In the genomic region with DNA sequence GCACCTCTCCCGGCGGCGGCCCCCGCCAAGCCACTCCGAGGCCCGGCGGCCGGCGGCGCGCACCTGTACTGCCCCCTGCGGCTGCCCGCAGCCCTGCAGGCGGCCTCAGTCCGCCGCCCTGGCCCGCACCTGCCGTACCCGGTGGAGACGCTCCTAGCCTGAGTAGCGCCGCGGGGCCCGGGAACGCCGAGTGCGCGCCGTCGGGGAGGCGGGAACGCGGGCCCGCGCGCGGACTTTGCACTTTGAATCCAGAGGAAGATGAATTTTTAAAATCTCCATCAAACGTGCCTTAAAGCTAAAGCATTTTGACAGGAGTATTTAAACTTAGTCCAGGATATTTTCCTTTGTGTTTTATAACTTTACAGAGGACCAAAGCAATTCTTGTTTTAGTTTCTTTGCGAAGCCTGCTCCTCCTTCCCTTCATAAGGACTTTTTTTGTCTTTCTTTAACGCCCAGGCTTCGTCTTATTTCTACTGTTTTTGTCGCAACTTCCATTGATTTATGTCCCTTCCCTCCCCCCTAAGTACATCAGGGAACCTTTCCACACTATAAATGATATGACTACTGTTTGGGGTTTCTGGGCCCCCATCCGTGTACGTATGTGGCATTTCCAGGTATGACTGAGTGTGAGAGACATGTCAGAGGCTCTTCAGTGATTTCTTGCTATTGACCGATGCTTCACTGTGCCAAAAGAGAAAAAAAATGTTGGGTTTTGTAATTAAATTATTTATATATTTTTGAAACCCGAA, we compare ENCODE assay signal across 1 cellular context.
TF ChIP-seq lines count a peak whose summit lies in the region.

No MANE protein-coding gene starts in this region.

TF ChIP-seq in HepG2, 621 proteins besides CTCF, POLR2A, EP300 and RAD21 (continued from another document and continues in another):
- TF ChIP-seq ZNF788 (CRISPR knock-in tag; IDR thresholded peaks at IDR 0.05; ENCODE audit: borderline replicate concordance) = no peak
- TF ChIP-seq ZNF724P (CRISPR knock-in tag; IDR thresholded peaks at IDR 0.05; ENCODE audit: borderline replicate concordance) = peak; percentile 80; the same call in 1 of the 2 replicates
- TF ChIP-seq, protein P1, sequence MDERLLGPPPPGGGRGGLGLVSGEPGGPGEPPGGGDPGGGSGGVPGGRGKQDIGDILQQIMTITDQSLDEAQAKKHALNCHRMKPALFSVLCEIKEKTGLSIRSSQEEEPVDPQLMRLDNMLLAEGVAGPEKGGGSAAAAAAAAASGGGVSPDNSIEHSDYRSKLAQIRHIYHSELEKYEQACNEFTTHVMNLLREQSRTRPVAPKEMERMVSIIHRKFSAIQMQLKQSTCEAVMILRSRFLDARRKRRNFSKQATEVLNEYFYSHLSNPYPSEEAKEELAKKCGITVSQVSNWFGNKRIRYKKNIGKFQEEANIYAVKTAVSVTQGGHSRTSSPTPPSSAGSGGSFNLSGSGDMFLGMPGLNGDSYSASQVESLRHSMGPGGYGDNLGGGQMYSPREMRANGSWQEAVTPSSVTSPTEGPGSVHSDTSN (CRISPR knock-in tag; IDR thresholded peaks at IDR 0.05) = no peak
- no peak for TF ChIP-seq ELF4 (CRISPR knock-in tag; IDR thresholded peaks at IDR 0.05; ENCODE audit: borderline replicate concordance)
- TF ChIP-seq NFE2L2 (IDR thresholded peaks at IDR 0.05; ENCODE audit: low read length) = no peak
- TF ChIP-seq RELA (CRISPR knock-in tag; IDR thresholded peaks at IDR 0.05) = no peak
- TF ChIP-seq, protein P2, sequence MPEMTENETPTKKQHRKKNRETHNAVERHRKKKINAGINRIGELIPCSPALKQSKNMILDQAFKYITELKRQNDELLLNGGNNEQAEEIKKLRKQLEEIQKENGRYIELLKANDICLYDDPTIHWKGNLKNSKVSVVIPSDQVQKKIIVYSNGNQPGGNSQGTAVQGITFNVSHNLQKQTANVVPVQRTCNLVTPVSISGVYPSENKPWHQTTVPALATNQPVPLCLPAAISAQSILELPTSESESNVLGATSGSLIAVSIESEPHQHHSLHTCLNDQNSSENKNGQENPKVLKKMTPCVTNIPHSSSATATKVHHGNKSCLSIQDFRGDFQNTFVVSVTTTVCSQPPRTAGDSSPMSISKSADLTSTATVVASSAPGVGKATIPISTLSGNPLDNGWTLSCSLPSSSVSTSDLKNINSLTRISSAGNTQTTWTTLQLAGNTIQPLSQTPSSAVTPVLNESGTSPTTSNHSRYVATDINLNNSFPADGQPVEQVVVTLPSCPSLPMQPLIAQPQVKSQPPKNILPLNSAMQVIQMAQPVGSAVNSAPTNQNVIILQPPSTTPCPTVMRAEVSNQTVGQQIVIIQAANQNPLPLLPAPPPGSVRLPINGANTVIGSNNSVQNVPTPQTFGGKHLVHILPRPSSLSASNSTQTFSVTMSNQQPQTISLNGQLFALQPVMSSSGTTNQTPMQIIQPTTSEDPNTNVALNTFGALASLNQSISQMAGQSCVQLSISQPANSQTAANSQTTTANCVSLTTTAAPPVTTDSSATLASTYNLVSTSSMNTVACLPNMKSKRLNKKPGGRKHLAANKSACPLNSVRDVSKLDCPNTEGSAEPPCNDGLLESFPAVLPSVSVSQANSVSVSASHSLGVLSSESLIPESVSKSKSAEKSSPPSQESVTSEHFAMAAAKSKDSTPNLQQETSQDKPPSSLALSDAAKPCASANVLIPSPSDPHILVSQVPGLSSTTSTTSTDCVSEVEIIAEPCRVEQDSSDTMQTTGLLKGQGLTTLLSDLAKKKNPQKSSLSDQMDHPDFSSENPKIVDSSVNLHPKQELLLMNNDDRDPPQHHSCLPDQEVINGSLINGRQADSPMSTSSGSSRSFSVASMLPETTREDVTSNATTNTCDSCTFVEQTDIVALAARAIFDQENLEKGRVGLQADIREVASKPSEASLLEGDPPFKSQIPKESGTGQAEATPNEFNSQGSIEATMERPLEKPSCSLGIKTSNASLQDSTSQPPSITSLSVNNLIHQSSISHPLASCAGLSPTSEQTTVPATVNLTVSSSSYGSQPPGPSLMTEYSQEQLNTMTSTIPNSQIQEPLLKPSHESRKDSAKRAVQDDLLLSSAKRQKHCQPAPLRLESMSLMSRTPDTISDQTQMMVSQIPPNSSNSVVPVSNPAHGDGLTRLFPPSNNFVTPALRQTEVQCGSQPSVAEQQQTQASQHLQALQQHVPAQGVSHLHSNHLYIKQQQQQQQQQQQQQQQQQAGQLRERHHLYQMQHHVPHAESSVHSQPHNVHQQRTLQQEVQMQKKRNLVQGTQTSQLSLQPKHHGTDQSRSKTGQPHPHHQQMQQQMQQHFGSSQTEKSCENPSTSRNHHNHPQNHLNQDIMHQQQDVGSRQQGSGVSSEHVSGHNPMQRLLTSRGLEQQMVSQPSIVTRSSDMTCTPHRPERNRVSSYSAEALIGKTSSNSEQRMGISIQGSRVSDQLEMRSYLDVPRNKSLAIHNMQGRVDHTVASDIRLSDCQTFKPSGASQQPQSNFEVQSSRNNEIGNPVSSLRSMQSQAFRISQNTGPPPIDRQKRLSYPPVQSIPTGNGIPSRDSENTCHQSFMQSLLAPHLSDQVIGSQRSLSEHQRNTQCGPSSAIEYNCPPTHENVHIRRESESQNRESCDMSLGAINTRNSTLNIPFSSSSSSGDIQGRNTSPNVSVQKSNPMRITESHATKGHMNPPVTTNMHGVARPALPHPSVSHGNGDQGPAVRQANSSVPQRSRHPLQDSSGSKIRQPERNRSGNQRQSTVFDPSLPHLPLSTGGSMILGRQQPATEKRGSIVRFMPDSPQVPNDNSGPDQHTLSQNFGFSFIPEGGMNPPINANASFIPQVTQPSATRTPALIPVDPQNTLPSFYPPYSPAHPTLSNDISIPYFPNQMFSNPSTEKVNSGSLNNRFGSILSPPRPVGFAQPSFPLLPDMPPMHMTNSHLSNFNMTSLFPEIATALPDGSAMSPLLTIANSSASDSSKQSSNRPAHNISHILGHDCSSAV (CRISPR knock-in tag; IDR thresholded peaks at IDR 0.05; ENCODE audit: borderline replicate concordance) = no peak
- TF ChIP-seq, protein P3, sequence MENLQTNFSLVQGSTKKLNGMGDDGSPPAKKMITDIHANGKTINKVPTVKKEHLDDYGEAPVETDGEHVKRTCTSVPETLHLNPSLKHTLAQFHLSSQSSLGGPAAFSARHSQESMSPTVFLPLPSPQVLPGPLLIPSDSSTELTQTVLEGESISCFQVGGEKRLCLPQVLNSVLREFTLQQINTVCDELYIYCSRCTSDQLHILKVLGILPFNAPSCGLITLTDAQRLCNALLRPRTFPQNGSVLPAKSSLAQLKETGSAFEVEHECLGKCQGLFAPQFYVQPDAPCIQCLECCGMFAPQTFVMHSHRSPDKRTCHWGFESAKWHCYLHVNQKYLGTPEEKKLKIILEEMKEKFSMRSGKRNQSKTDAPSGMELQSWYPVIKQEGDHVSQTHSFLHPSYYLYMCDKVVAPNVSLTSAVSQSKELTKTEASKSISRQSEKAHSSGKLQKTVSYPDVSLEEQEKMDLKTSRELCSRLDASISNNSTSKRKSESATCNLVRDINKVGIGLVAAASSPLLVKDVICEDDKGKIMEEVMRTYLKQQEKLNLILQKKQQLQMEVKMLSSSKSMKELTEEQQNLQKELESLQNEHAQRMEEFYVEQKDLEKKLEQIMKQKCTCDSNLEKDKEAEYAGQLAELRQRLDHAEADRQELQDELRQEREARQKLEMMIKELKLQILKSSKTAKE (CRISPR knock-in tag; IDR thresholded peaks at IDR 0.05; ENCODE audit: borderline replicate concordance) = peak; percentile 51; the same call in 1 of the 2 replicates
- no peak for TF ChIP-seq ZNF235 (CRISPR knock-in tag; IDR thresholded peaks at IDR 0.05; ENCODE audit: borderline replicate concordance)
- 0 out of 2 replicates have a peak, but pooled peaks have one; percentile 25 for TF ChIP-seq SIN3B (IDR thresholded peaks at IDR 0.05; ENCODE audit: low read length)
- TF ChIP-seq ETV6 (CRISPR knock-in tag; conservative IDR thresholded peaks at IDR 0.05) = no peak
- no peak for TF ChIP-seq CBFB (CRISPR knock-in tag; IDR thresholded peaks at IDR 0.05)
- TF ChIP-seq NCOR1 (IDR thresholded peaks at IDR 0.05; ENCODE audit: borderline replicate concordance, low read length) = peak; percentile 93
- TF ChIP-seq ZNF549 (CRISPR knock-in tag; IDR thresholded peaks at IDR 0.05) = peak; percentile 74; the same call in 1 of the 2 replicates
- TF ChIP-seq YEATS4 (CRISPR knock-in tag; IDR thresholded peaks at IDR 0.05; ENCODE audit: borderline replicate concordance) = peak; percentile 76; the same call in 1 of the 2 replicates
- TF ChIP-seq ZNF484 (CRISPR knock-in tag; IDR thresholded peaks at IDR 0.05; ENCODE audit: borderline replicate concordance, low read depth) = no peak
- no peak for TF ChIP-seq ZNF12 (CRISPR knock-in tag; IDR thresholded peaks at IDR 0.05)
- peak; percentile 32; the same call in 1 of the 2 replicates for TF ChIP-seq BHLHE40 (IDR thresholded peaks at IDR 0.05; ENCODE audit: low read length)
- no peak for TF ChIP-seq ZMYM3 (CRISPR knock-in tag; IDR thresholded peaks at IDR 0.05)
- peak; percentile 56; the same call in 1 of the 2 replicates for TF ChIP-seq DR1 (CRISPR knock-in tag; IDR thresholded peaks at IDR 0.05)
- no peak for TF ChIP-seq CEBPB (IDR thresholded peaks at IDR 0.05; ENCODE audit: borderline replicate concordance, low read depth, low read length)
- TF ChIP-seq ARID4A (CRISPR knock-in tag; IDR thresholded peaks at IDR 0.05; ENCODE audit: borderline replicate concordance) = peak; percentile 42; the same call in 1 of the 2 replicates
- 0 out of 2 replicates have a peak, but pooled peaks have one; percentile 49 for TF ChIP-seq BRCA1 (CRISPR knock-in tag; IDR thresholded peaks at IDR 0.05)
- no peak for TF ChIP-seq ZBTB49 (CRISPR knock-in tag; IDR thresholded peaks at IDR 0.05; ENCODE audit: borderline replicate concordance)
- TF ChIP-seq ZNF547 (CRISPR knock-in tag; IDR thresholded peaks at IDR 0.05) = peak; percentile 27; the same call in 1 of the 2 replicates
- peak; percentile 33 for TF ChIP-seq PAXIP1 (CRISPR knock-in tag; conservative IDR thresholded peaks at IDR 0.05)
- no peak for TF ChIP-seq KAT2B (IDR thresholded peaks at IDR 0.05; ENCODE audit: borderline replicate concordance, low read depth, low read length)
- TF ChIP-seq SAP130 (CRISPR knock-in tag; IDR thresholded peaks at IDR 0.05; ENCODE audit: low read depth) = peak; percentile 69
- TF ChIP-seq TAF1 (CRISPR knock-in tag; IDR thresholded peaks at IDR 0.05) = peak; percentile 54
- 0 out of 2 replicates have a peak, but pooled peaks have one; percentile 24 for TF ChIP-seq ZNF879 (CRISPR knock-in tag; IDR thresholded peaks at IDR 0.05)
- TF ChIP-seq XRCC5 (optimal IDR thresholded peaks at IDR 0.05; ENCODE audit: low read length) = peak; percentile 88
